Comparison of ENCODE assay signal across 10 cellular contexts in the genomic region with DNA sequence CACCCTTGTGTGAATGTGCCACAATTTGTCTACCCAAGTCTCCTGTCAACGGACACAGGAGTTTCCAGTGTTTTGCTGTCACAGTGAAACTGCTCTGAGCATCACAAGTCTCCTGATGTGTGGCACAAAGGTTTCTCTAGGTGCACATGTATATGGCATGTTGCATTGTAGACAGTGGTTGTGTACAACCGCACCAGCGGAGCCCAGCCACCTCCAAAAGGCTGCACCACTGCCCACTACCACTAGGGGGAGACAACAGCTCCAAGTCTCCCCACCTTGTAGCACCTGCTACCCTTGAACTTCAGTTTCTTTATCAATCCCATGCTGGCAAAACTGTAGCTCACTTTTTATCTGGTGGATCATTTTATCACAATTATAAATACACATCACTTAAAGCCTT.
DNase-seq lines count a peak whose midpoint lies in the region; ATAC-seq, FAIRE-seq and TF ChIP-seq lines count a peak whose summit lies in the region.
"Had no signal": no experiment of that assay in that cellular context is flagged by ENCODE, and none has a peak within 500 bp of the region (broad histone marks: within the 10 kb centered on the region; RNA-seq: fewer than 3 reads in every experiment).

No MANE protein-coding gene starts in this region.

- H2AFZ ChIP-seq in PC-3 (ENCODE audit: low read length), result no peak overlapping the region
- H2AFZ ChIP-seq in keratinocyte (ENCODE audit: control insufficient read depth, low read length), result no peak overlapping the region

- no peak for ATAC-seq in PC-3
- ATAC-seq in GM19023 (IDR thresholded peaks at IDR 0.05; ENCODE audit: unreplicated experiment), result no peak
- no peak for ATAC-seq in GM19467 (IDR thresholded peaks at IDR 0.05; ENCODE audit: unreplicated experiment)

- dilution Hi-C loops in keratinocyte (cut with MboI; ENCODE audit: extremely low pct_ligation_motif_present, low sequenced_read_pairs), result no loop called here

- intact Hi-C loops in PC-3 (cut with micrococcal nuclease) (no loop called here), stomach (cut with DNase I; ENCODE audit: low total_unique reads) (no loop called here)

- TF ChIP-seq POLR2A in stomach (IDR thresholded peaks at IDR 0.05), result no peak

- no peaks in the 10 kb centered on the region for H4K20me1 ChIP-seq in PC-3 (ENCODE audit: low read length)
- no peaks in the 10 kb centered on the region for H4K20me1 ChIP-seq in keratinocyte (ENCODE audit: control insufficient read depth, extremely low read depth, insufficient read depth, low read length)

- 66 to 94% (median 93%) methylated on average over 3 of the region's 3 CpGs for WGBS in stomach, 5 donors

- no peaks in the 10 kb centered on the region for H3F3A ChIP-seq in PC-3 (ENCODE audit: low read length, unreplicated experiment)

- FAIRE-seq in keratinocyte (lab: Jason Lieb, UNC), result no peak

- H3K36me3 ChIP-seq in BE2C (no peaks in the 10 kb centered on the region), PC-3 (ENCODE audit: low read depth, low read length) (no peaks in the 10 kb centered on the region), keratinocyte (ENCODE audit: control insufficient read depth in 2 of 2, extremely low read depth in 1 of 2, insufficient read depth in 2 of 2, low read length in 2 of 2) (no peaks in the 10 kb centered on the region), stomach (no peaks in the 10 kb centered on the region)

- H3K9me3 ChIP-seq in BE2C (peaks cover 12% of the 10 kb centered on the region; the same call in 1 of the 2 replicates), PC-3 (ENCODE audit: low read length) (peaks cover 5% of the 10 kb centered on the region; the same call in 1 of the 2 replicates), keratinocyte (ENCODE audit: control insufficient read depth, low read depth, low read length) (peaks cover 11% of the 10 kb centered on the region), stomach (peaks cover 0 to 36% (median 26%) of the 10 kb centered on the region in 4 donors)

- peaks cover 7% of the 10 kb centered on the region for H3K4me1 ChIP-seq in BE2C
- H3K4me1 ChIP-seq in PC-3 (ENCODE audit: insufficient read depth, low read length), result no peaks in the 10 kb centered on the region
- peaks cover 8% of the 10 kb centered on the region for H3K4me1 ChIP-seq in keratinocyte (ENCODE audit: control insufficient read depth, extremely low read depth, insufficient read depth, low read length)
- peaks cover 3 to 9% (median 7%) of the 10 kb centered on the region in 4 donors for H3K4me1 ChIP-seq in stomach

- no peak for DNase-seq in BE2C
- peak; percentile 52 for DNase-seq in GM10266 (ENCODE audit: extremely low spot score)
- DNase-seq in PC-3, result peak; percentile 28
- DNase-seq in keratinocyte (ENCODE audit: low read depth, low spot score), result no peak
- no peak for DNase-seq in stomach
- DNase-seq in globus pallidus (ENCODE audit: low spot score), result no peak
- DNase-seq: HCEC 1CT had no signal

- POLR2A ChIA-PET in PC-3 (lab: Charles Lee; ENCODE audit: unreplicated experiment), result no interaction called here

- CTCF ChIA-PET in PC-3 (lab: Charles Lee), result no interaction called here

- H3K4me2 ChIP-seq in PC-3 (ENCODE audit: low read length) (no peak overlapping the region), keratinocyte (ENCODE audit: control insufficient read depth, extremely low read depth, insufficient read depth, low read depth, low read length) (no peak overlapping the region)

- no peaks in the 10 kb centered on the region for H3K9me2 ChIP-seq in PC-3 (replicated peaks; ENCODE audit: low read length)

- H3K27ac ChIP-seq in PC-3 (ENCODE audit: low read length) (no peak overlapping the region), keratinocyte (ENCODE audit: control insufficient read depth, insufficient read depth, low read length) (no peak overlapping the region), stomach (no peak overlapping the region)
- H3K27ac ChIP-seq: VCaP had no signal

- no peaks in the 10 kb centered on the region for H3K9me1 ChIP-seq in keratinocyte (ENCODE audit: control insufficient read depth, extremely low read depth, insufficient read depth, low read length)

- H3K4me3 ChIP-seq in BE2C (ENCODE audit: low read depth, low read length) (no peak overlapping the region), PC-3 (ENCODE audit: low read length) (no peak overlapping the region), keratinocyte (ENCODE audit: control insufficient read depth in 2 of 3, extremely low read depth in 1 of 3, insufficient read depth in 2 of 3, low read depth in 1 of 3, low read length in 3 of 3) (no peak overlapping the region), stomach (no peak overlapping the region)

- BruUV-seq in PC-3 (replicated peaks; lab: Mats Ljungman, UMichigan), result no TSS peak

- TF ChIP-seq CTCF in BE2C (IDR thresholded peaks at IDR 0.05; ENCODE audit: low read depth, low read length) (peak; percentile 77), GM10266 (IDR thresholded peaks at IDR 0.05; ENCODE audit: control insufficient read depth, insufficient read depth, low read depth, missing control alignments) (peak; percentile 72), PC-3 (conservative IDR thresholded peaks at IDR 0.05; ENCODE audit: low read depth, low read length) (peak; percentile 62), keratinocyte (optimal IDR thresholded peaks at IDR 0.05 in 1 of 3, IDR thresholded peaks at IDR 0.05 in 1 of 3, conservative IDR thresholded peaks at IDR 0.05 in 1 of 3; ENCODE audit: extremely low read depth in 1 of 3, insufficient read depth in 2 of 3, low read length in 3 of 3) (peak; percentile 72 to 74 (median 73)), stomach (IDR thresholded peaks at IDR 0.05) (peak in 2 of 7 experiments; percentile 51 to 80)

- no peak for TF ChIP-seq EP300 in stomach (IDR thresholded peaks at IDR 0.05)

- H3K79me2 ChIP-seq in PC-3 (ENCODE audit: low read length), result no peaks in the 10 kb centered on the region
- H3K79me2 ChIP-seq in keratinocyte (ENCODE audit: control insufficient read depth, insufficient read depth, low read length), result no peaks in the 10 kb centered on the region

- H3K9ac ChIP-seq in PC-3 (ENCODE audit: low read length) (no peak overlapping the region), keratinocyte (ENCODE audit: control insufficient read depth, extremely low read depth, insufficient read depth, low read length) (no peak overlapping the region)

- H3K27me3 ChIP-seq in BE2C (no peaks in the 10 kb centered on the region), PC-3 (ENCODE audit: low read length) (no peaks in the 10 kb centered on the region), keratinocyte (ENCODE audit: control insufficient read depth, extremely low read depth, insufficient read depth, low read length) (peaks cover 15% of the 10 kb centered on the region), stomach (peaks cover 0 to 14% (median 0%) of the 10 kb centered on the region in 3 donors)

Comparison
In these comparisons a context has a peak if more than half of its experiments do, and no peak if none do; other contexts are left out.
1. DNase-seq: peak in GM10266 (single experiment) and PC-3 (single experiment); none in BE2C (single experiment), keratinocyte (single experiment), stomach (single experiment) and globus pallidus (single experiment).